Comparison of ENCODE assay signal across 28 cellular contexts in genomic region chrX:145532176-145532780, GRCh38.
"Had no signal": no experiment of that assay in that cellular context is flagged by ENCODE, and none has a peak within 500 bp of the region (broad histone marks: within the 10 kb centered on the region; RNA-seq: fewer than 3 reads in every experiment).

No MANE protein-coding gene starts in this region.

- ATAC-seq: activated CD8-positive, alpha-beta T cell treated with anti-CD3 and anti-CD28 coated beads for 36 hours; activated T-cell treated with anti-CD3 and anti-CD28 coated beads, Interleukin-2, amount 50 U/mL, for 72 hours; activated T-helper 17 cell treated with anti-CD3 and anti-CD28 coated beads, Interleukin-2, amount 50 U/mL, for 72 hours; body of pancreas had no signal

- H3K36me3 ChIP-seq: ascending aorta, breast epithelium had no signal

- H3K4me1 ChIP-seq: ascending aorta, body of pancreas, breast epithelium had no signal

- DNase-seq: activated CD4-positive, alpha-beta T cell treated with anti-CD3 and anti-CD28 coated beads, Interleukin-2, amount 10 ng/mL, durations not matched to agents 24 days and 14 days; activated CD4-positive, alpha-beta T cell treated with anti-CD3 and anti-CD28 coated beads, Interleukin-2, amount 50 U/mL, for 4 hours; activated CD8-positive, alpha-beta T cell treated with anti-CD3 and anti-CD28 coated beads for 36 hours; activated effector memory CD4-positive, alpha-beta T cell treated with anti-CD3 and anti-CD28 coated beads, Interleukin-2, amount 50 U/mL, for 16 hours; activated naive CD4-positive, alpha-beta T cell; activated naive CD4-positive, alpha-beta T cell treated with anti-CD3 and anti-CD28 coated beads, Interleukin-2, amount 50 U/mL, for 16 hours; activated naive CD8-positive, alpha-beta T cell treated with anti-CD3 and anti-CD28 coated beads for 36 hours; activated T-cell treated with anti-CD3 and anti-CD28 coated beads, Interleukin-2, amount 50 U/mL, for 1 hour; activated T-cell treated with anti-CD3 and anti-CD28 coated beads, Interleukin-2, amount 50 U/mL, for 72 hours; amygdala; body of pancreas; NCI-H1092 treated with DMSO at 0.1 percent for 48 hours; NCI-H1417; NCI-H146; NCI-H187; NCI-H2029 treated with DMSO at 0.1 percent for 48 hours; NCI-H2107; NCI-H2171; NCI-H510A; NCI-H526; NCI-H748 treated with DMSO at 0.1 percent for 48 hours; OCI-M1; Right ventricle myocardium superior; T1000 had no signal

- H3K27me3 ChIP-seq: ascending aorta, body of pancreas had no signal

- H3K9me3 ChIP-seq: ascending aorta, body of pancreas, breast epithelium had no signal

- FAIRE-seq: TTC549 had no signal

- H3K4me3 ChIP-seq: ascending aorta, body of pancreas, breast epithelium had no signal

- H3K27ac ChIP-seq: ascending aorta, body of pancreas, breast epithelium had no signal
